In genomic region chr20:63686094-63686491, GRCh38 we compare ENCODE assay signal across 1 cellular context.
TF ChIP-seq lines count a peak whose summit lies in the region.

No MANE protein-coding gene starts in this region.

TF ChIP-seq in endothelial cell of umbilical vein, 7 proteins besides CTCF, POLR2A, EP300 and RAD21:
- TF ChIP-seq JUN (IDR thresholded peaks at IDR 0.05; ENCODE audit: borderline replicate concordance, insufficient read depth, insufficient read length, low read depth) (no peak), FOS (IDR thresholded peaks at IDR 0.05; ENCODE audit: borderline replicate concordance, insufficient read depth, low read length) (peak; percentile 3)
